ENCODE assay signal across 13 cellular contexts in genomic region chr20:59064214-59064722, GRCh38. TPM values are rescaled to one million over a fixed set of nuclear protein-coding genes. Genes with fewer than 3 reads are reported as not detected.
DNase-seq lines count a peak whose midpoint lies in the region; ATAC-seq and TF ChIP-seq lines count a peak whose summit lies in the region.
"Had no signal": no experiment of that assay in that cellular context is flagged by ENCODE, and none has a peak within 500 bp of the region (broad histone marks: within the 10 kb centered on the region; RNA-seq: fewer than 3 reads in every experiment).

No MANE protein-coding gene starts in this region.

- CTCF ChIA-PET in RWPE1 (lab: Yijun Ruan, JAX), result interaction anchor here (0.8 to 1.8 kb wide), 4 partner anchors 12 to 168 kb away, joined by 3 to 4 read pairs (median 3); no protein-coding TSS in a partner anchor

- H3K27me3 ChIP-seq in ACC112 (ENCODE audit: insufficient read depth, low read length) (peaks cover 18% of the 10 kb centered on the region), fibroblast of lung (ENCODE audit: control insufficient read depth, insufficient read depth, low read length) (peaks cover 4% of the 10 kb centered on the region)

- peak overlapping the region; percentile 76 for H3K4me3 Mint-ChIP-seq in HFFc6

- H3K4me1 ChIP-seq in ACC112 (ENCODE audit: control insufficient read depth, insufficient read depth, low read length, unreplicated experiment), result peaks cover 14% of the 10 kb centered on the region
- H3K4me1 ChIP-seq in fibroblast of lung (ENCODE audit: control insufficient read depth, extremely low read depth, insufficient read depth, low read length), result peaks cover 3% of the 10 kb centered on the region

- peak overlapping the region; percentile 55 for H3K4me3 ChIP-seq in ACC112 (ENCODE audit: low read depth, low read length)
- peak overlapping the region in 1 of 4 experiments; percentile 10 for H3K4me3 ChIP-seq in fibroblast of lung (replicated peaks in 1 of 4; ENCODE audit: control extremely low read depth in 1 of 4, insufficient read depth in 1 of 4, low read depth in 3 of 4, low read length in 4 of 4)

- TF ChIP-seq CTCF in HFFc6 (IDR thresholded peaks at IDR 0.05), result no peak
- no peak for TF ChIP-seq CTCF in fibroblast of lung (conservative IDR thresholded peaks at IDR 0.05 in 1 of 2, IDR thresholded peaks at IDR 0.05 in 1 of 2; ENCODE audit: low read depth in 1 of 2, low read length in 2 of 2)
- no peak for TF ChIP-seq CTCF in RWPE1 (conservative IDR thresholded peaks at IDR 0.05; ENCODE audit: low read depth)

- peaks cover 13% of the 10 kb centered on the region for H3K27me3 Mint-ChIP-seq in HFFc6 (ENCODE audit: insufficient read depth)

- H3K27ac ChIP-seq in ACC112 (ENCODE audit: low read depth, low read length) (no peak overlapping the region), fibroblast of lung (ENCODE audit: insufficient read depth, low read length) (no peak overlapping the region), RWPE1 (no peak overlapping the region)

- no peak for DNase-seq in HFFc6
- DNase-seq in NCI-H69 (lab: John Stamatoyannopoulos, UW), result peak; percentile 96
- DNase-seq in fibroblast of lung (ENCODE audit: low read depth in 2 of 2), result no peak
- DNase-seq in stimulated activated CD4-positive, alpha-beta T cell treated with anti-CD3 and anti-CD28 coated beads, Interleukin-4, amount 100 ng/mL, for 4 hours, result no peak
- no peak for DNase-seq in RWPE1 (ENCODE audit: low spot score)
- DNase-seq in LoVo (ENCODE audit: low spot score), result no peak
- DNase-seq: activated T-cell treated with anti-CD3 and anti-CD28 coated beads, Interleukin-2, amount 50 U/mL, for 1 hour; DND-41; stimulated activated CD4-positive, alpha-beta T cell treated with anti-CD3 and anti-CD28 coated beads, Interleukin-1b, Interleukin-23, amount 100 ng/mL, for 48 hours had no signal

- no peaks in the 10 kb centered on the region for H4K20me1 ChIP-seq in fibroblast of lung (ENCODE audit: control insufficient read depth, extremely low read depth, insufficient read depth, low read length)

- POLR2A ChIA-PET in RWPE1 (lab: Yijun Ruan, JAX; ENCODE audit: low non-redundant PET), result interaction anchor here (0.5 kb wide), 1 partner anchor 42 kb away, joined by 3 read pairs; no protein-coding TSS in a partner anchor

- no peaks in the 10 kb centered on the region for H3K36me3 ChIP-seq in ACC112 (ENCODE audit: insufficient read depth, low read length)
- no peaks in the 10 kb centered on the region for H3K36me3 ChIP-seq in fibroblast of lung (ENCODE audit: control insufficient read depth, insufficient read depth, low read length)

- no peaks in the 10 kb centered on the region for H3K36me3 Mint-ChIP-seq in HFFc6 (ENCODE audit: low read depth)

- no peaks in the 10 kb centered on the region for H3K9me3 Mint-ChIP-seq in HFFc6

- H2AFZ ChIP-seq in ACC112 (ENCODE audit: low read length, unreplicated experiment) (peak overlapping the region; percentile 70), fibroblast of lung (ENCODE audit: low read length) (no peak overlapping the region)

- H3K9ac ChIP-seq in fibroblast of lung (ENCODE audit: insufficient read depth, low read length), result no peak overlapping the region

- H3K4me1 Mint-ChIP-seq in HFFc6 (ENCODE audit: low read depth), result peaks cover 18% of the 10 kb centered on the region

- no peak for ATAC-seq in HG03460 (IDR thresholded peaks at IDR 0.05; ENCODE audit: unreplicated experiment)
- ATAC-seq: HepG2 had no signal

- H3K27ac Mint-ChIP-seq in HFFc6, result peak overlapping the region; percentile 62; the same call in 1 of the 2 replicates

- H3K9me3 ChIP-seq in fibroblast of lung (ENCODE audit: control insufficient read depth, insufficient read depth, low read depth, low read length), result no peaks in the 10 kb centered on the region

- peak overlapping the region; percentile 51 for H3K4me2 ChIP-seq in fibroblast of lung (ENCODE audit: extremely low read depth, insufficient read depth, low read length)

- no peaks in the 10 kb centered on the region for H3K79me2 ChIP-seq in ACC112 (ENCODE audit: control insufficient read depth, insufficient read depth, low read length, unreplicated experiment)
- no peaks in the 10 kb centered on the region for H3K79me2 ChIP-seq in fibroblast of lung (ENCODE audit: control insufficient read depth, insufficient read depth, low read length)

RNA-seq across cellular contexts. Expression of gene PRELID3B, which starts 21.7 kb away (rescaled TPM):
- total RNA-seq in HFFc6 (2021; fragmentation: NEBNext Ultra II Directional; extraction: Animal tissue kit (Norgen Biotek cat#: 25700)), result 10 to 100 TPM; 55.2 to 64.1 (median 59.8) TPM
- total RNA-seq in fibroblast of lung, result 89.9 and 127 TPM in 2 replicates
- 64.5 and 66.6 TPM in 2 replicates for polyA plus RNA-seq in fibroblast of lung
- polyA plus RNA-seq in fibroblast of lung (2012), result 40.0 and 43.0 TPM in 2 replicates
- 86.0 and 106 TPM in 2 replicates for polyA minus RNA-seq in fibroblast of lung (ENCODE audit: low replicate concordance)

RNA-seq across cellular contexts. Expression of gene ATP5F1E, which starts 32.1 kb away (rescaled TPM):
- 10 to 100 TPM; 75.0 to 91.4 (median 84.4) TPM for total RNA-seq in HFFc6 (2021; fragmentation: NEBNext Ultra II Directional; extraction: Animal tissue kit (Norgen Biotek cat#: 25700))
- total RNA-seq in fibroblast of lung, result 37.8 and 39.3 TPM in 2 replicates
- 56.5 and 63.8 TPM in 2 replicates for polyA plus RNA-seq in fibroblast of lung
- 112 and 125 TPM in 2 replicates for polyA plus RNA-seq in fibroblast of lung (2012)
- polyA minus RNA-seq in fibroblast of lung (ENCODE audit: low replicate concordance), result 1.7 and 3.9 TPM in 2 replicates

RNA-seq across cellular contexts. Expression of gene TUBB1, which starts 45.0 kb away (rescaled TPM):
- total RNA-seq in HFFc6 (2021; fragmentation: NEBNext Ultra II Directional; extraction: Animal tissue kit (Norgen Biotek cat#: 25700)), result not detected
- under 0.01 TPM in 2 replicates for total RNA-seq in fibroblast of lung
- polyA plus RNA-seq in fibroblast of lung, result not detected in 2 replicates
- 0.03 TPM in 1 of 2 replicates, not detected in the other for polyA plus RNA-seq in fibroblast of lung (2012)
- 0.11 TPM in 1 of 2 replicates, not detected in the other for polyA minus RNA-seq in fibroblast of lung (ENCODE audit: low replicate concordance)
- total RNA-seq: esophagus mucosa had no signal

RNA-seq across cellular contexts. Expression of gene CTSZ, which starts 57.2 kb away (rescaled TPM):
- 100 to 1,000 TPM; 124 to 240 (median 136) TPM for total RNA-seq in HFFc6 (2021; fragmentation: NEBNext Ultra II Directional; extraction: Animal tissue kit (Norgen Biotek cat#: 25700))
- 128 and 250 TPM in 2 replicates for total RNA-seq in fibroblast of lung
- 201 and 208 TPM in 2 replicates for polyA plus RNA-seq in fibroblast of lung
- polyA plus RNA-seq in fibroblast of lung (2012), result 227 and 242 TPM in 2 replicates
- 76.8 and 116 TPM in 2 replicates for polyA minus RNA-seq in fibroblast of lung (ENCODE audit: low replicate concordance)
- total RNA-seq: HepG2 had no signal
